27 cellular contexts compared by ENCODE assay signal in the genomic region with DNA sequence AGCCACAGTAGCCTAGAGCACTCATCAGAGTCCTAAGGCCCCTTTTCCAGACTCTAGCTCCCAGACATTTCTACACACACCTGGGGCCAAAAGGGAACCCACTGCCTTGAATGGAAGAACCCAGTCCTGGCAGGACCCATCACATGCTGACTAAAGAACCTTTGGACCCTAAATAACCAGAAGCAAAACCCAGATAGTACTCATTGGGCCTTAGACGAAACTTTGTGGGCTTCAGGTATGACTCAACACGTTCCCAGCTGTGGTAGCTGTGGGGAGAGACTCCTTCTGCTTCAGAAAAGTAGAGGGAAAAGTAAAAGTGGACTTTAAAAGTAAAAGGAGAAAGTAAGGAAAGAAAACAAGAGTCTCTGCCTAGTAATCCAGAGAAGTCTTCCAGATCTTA.
"Had no signal": no experiment of that assay in that cellular context is flagged by ENCODE, and none has a peak within 500 bp of the region (broad histone marks: within the 10 kb centered on the region; RNA-seq: fewer than 3 reads in every experiment).

No MANE protein-coding gene starts in this region.

- H3K4me1 ChIP-seq: colonic mucosa, esophagus squamous epithelium, gastrocnemius medialis, left lung, lower lobe of right lung had no signal

- H3K9me3 ChIP-seq: colonic mucosa, esophagus squamous epithelium, gastrocnemius medialis, left lung, lower lobe of right lung had no signal

- H3K4me3 Mint-ChIP-seq: dendritic cell treated with granulocyte-macrophage colony-stimulating factor and Interleukin-4, amounts not matched to agents 40 ng/mL and 50 ng/mL, for 4 days; effector memory CD8-positive, alpha-beta T cell; endodermal cell; memory B cell; naive thymus-derived CD4-positive, alpha-beta T cell had no signal

- H3K4me2 ChIP-seq: hepatocyte had no signal

- DNase-seq: colonic mucosa; cortex of kidney; effector CD8-positive, alpha-beta T cell; effector memory CD8-positive, alpha-beta T cell; endodermal cell; erythroblast; esophagus squamous epithelium; foreskin fibroblast; gastrocnemius medialis; glutamatergic neuron; head of caudate nucleus; hypothalamus; left cardiac atrium; left lung; left ventricle myocardium superior; lower lobe of right lung; mesendoderm; midbrain; naive thymus-derived CD4-positive, alpha-beta T cell had no signal

- H3K79me2 ChIP-seq: hepatocyte had no signal

- H3K27me3 Mint-ChIP-seq: dendritic cell treated with granulocyte-macrophage colony-stimulating factor and Interleukin-4, amounts not matched to agents 40 ng/mL and 50 ng/mL, for 4 days; effector memory CD8-positive, alpha-beta T cell; memory B cell; naive thymus-derived CD4-positive, alpha-beta T cell had no signal

- H3K27me3 ChIP-seq: colonic mucosa, esophagus squamous epithelium, gastrocnemius medialis, hepatocyte, left lung had no signal

- H3K4me1 Mint-ChIP-seq: memory B cell; naive thymus-derived CD4-positive, alpha-beta T cell had no signal

- H3K27ac Mint-ChIP-seq: dendritic cell treated with granulocyte-macrophage colony-stimulating factor and Interleukin-4, amounts not matched to agents 40 ng/mL and 50 ng/mL, for 4 days; effector memory CD8-positive, alpha-beta T cell; endodermal cell; memory B cell; naive thymus-derived CD4-positive, alpha-beta T cell had no signal

- H3K36me3 ChIP-seq: colonic mucosa, esophagus squamous epithelium, gastrocnemius medialis, left lung, lower lobe of right lung had no signal

- FAIRE-seq: endometrium, islet of Langerhans, keratinocyte had no signal

- H3K9me3 Mint-ChIP-seq: dendritic cell treated with granulocyte-macrophage colony-stimulating factor and Interleukin-4, amounts not matched to agents 40 ng/mL and 50 ng/mL, for 4 days; effector memory CD8-positive, alpha-beta T cell; memory B cell; naive thymus-derived CD4-positive, alpha-beta T cell had no signal

- H2AFZ ChIP-seq: hepatocyte had no signal

- ATAC-seq: effector memory CD8-positive, alpha-beta T cell; esophagus mucosa; gastrocnemius medialis; left cardiac atrium; naive thymus-derived CD4-positive, alpha-beta T cell had no signal

- H3K36me3 Mint-ChIP-seq: memory B cell; naive thymus-derived CD4-positive, alpha-beta T cell had no signal

- H3K4me3 ChIP-seq: colonic mucosa, esophagus squamous epithelium, gastrocnemius medialis, hepatocyte, left lung, lower lobe of right lung had no signal

- H3K27ac ChIP-seq: colonic mucosa, epithelial cell of prostate, esophagus squamous epithelium, gastrocnemius medialis, hepatocyte, left lung, lower lobe of right lung had no signal
